Comparison of ENCODE assay signal across 21 cellular contexts in genomic region chr12:21852251-21852650, GRCh38.
DNase-seq lines count a peak whose midpoint lies in the region; ATAC-seq, FAIRE-seq and TF ChIP-seq lines count a peak whose summit lies in the region.
"Had no signal": no experiment of that assay in that cellular context is flagged by ENCODE, and none has a peak within 500 bp of the region (broad histone marks: within the 10 kb centered on the region; RNA-seq: fewer than 3 reads in every experiment).

No MANE protein-coding gene starts in this region.

- TF ChIP-seq CTCF in fibroblast of villous mesenchyme (IDR thresholded peaks at IDR 0.05; ENCODE audit: insufficient read depth, low read depth, low read length) = no peak

- TF ChIP-seq POLR2A in H54 (IDR thresholded peaks at IDR 0.05; ENCODE audit: low read depth, low read length) = no peak

- no peaks in the 10 kb centered on the region for H3K4me1 Mint-ChIP-seq in stimulated activated naive CD8-positive, alpha-beta T cell treated with anti-CD3 and anti-CD28 coated beads, Interleukin-15, amount 100 ng/mL, for 72 hours
- no peaks in the 10 kb centered on the region for H3K4me1 Mint-ChIP-seq in stimulated activated memory B cell treated with anti-CD40 and anti-IgM and Interleukin-4, amounts not matched to agents 10 μg/mL and 1 μg/mL and 100 μg/mL, for 72 hours
- H3K4me1 Mint-ChIP-seq: activated CD8-positive, alpha-beta memory T cell treated with anti-CD3 and anti-CD28 coated beads, Interleukin-2, amount 10 ng/mL, durations not matched to agents 7 days and 5 days had no signal

- H3K27me3 Mint-ChIP-seq in stimulated activated naive CD8-positive, alpha-beta T cell treated with anti-CD3 and anti-CD28 coated beads, Interleukin-15, amount 100 ng/mL, for 72 hours = peaks cover 18% of the 10 kb centered on the region
- H3K27me3 Mint-ChIP-seq in stimulated activated memory B cell treated with anti-CD40 and anti-IgM and Interleukin-4, amounts not matched to agents 10 μg/mL and 1 μg/mL and 100 μg/mL, for 72 hours = no peaks in the 10 kb centered on the region

- no peaks in the 10 kb centered on the region for H3K9me3 Mint-ChIP-seq in stimulated activated naive CD8-positive, alpha-beta T cell treated with anti-CD3 and anti-CD28 coated beads, Interleukin-15, amount 100 ng/mL, for 72 hours
- H3K9me3 Mint-ChIP-seq in stimulated activated memory B cell treated with anti-CD40 and anti-IgM and Interleukin-4, amounts not matched to agents 10 μg/mL and 1 μg/mL and 100 μg/mL, for 72 hours = no peaks in the 10 kb centered on the region

- H3K4me3 ChIP-seq in fibroblast of villous mesenchyme (ENCODE audit: low read depth, low read length) = no peak overlapping the region
- H3K4me3 ChIP-seq: ascending aorta, GM12878, left lung, pancreas, transverse colon had no signal

- peak; percentile 43 for DNase-seq in A172 (ENCODE audit: low spot score)
- DNase-seq in H54 (ENCODE audit: insufficient read length, low spot score) = peak; percentile 1
- DNase-seq in amniotic stem cell (lab: John Stamatoyannopoulos, UW) = peak; percentile 50
- peak; percentile 31 for DNase-seq in fibroblast of villous mesenchyme (ENCODE audit: low read depth)
- no peak for DNase-seq in stimulated activated naive CD8-positive, alpha-beta T cell treated with anti-CD3 and anti-CD28 coated beads, Interleukin-15, amount 100 ng/mL, for 72 hours
- no peak for DNase-seq in activated gamma-delta T cell (lab: John Stamatoyannopoulos, UW)
- no peak for DNase-seq in stimulated activated CD4-positive, alpha-beta T cell treated with anti-CD3 and anti-CD28 coated beads, Interleukin-15, amount 100 ng/mL, for 24 hours
- DNase-seq: activated CD8-positive, alpha-beta memory T cell treated with anti-CD3 and anti-CD28 coated beads, Interleukin-2, amount 10 ng/mL, durations not matched to agents 7 days and 5 days; activated effector memory CD4-positive, alpha-beta T cell treated with Interleukin-2 at 50 U/mL for 16 hours; dermis blood vessel endothelial cell; erythroblast; left lung; NCI-H1436; NK-92 treated with Interleukin-12 subunit alpha and Interleukin-12 subunit beta, amount 100 ng/mL, for 24 hours; pancreas; SHP77 treated with DMSO at 0.1 percent for 48 hours; transverse colon had no signal

- H3K36me3 Mint-ChIP-seq in stimulated activated memory B cell treated with anti-CD40 and anti-IgM and Interleukin-4, amounts not matched to agents 10 μg/mL and 1 μg/mL and 100 μg/mL, for 72 hours = no peaks in the 10 kb centered on the region
- H3K36me3 Mint-ChIP-seq: activated CD8-positive, alpha-beta memory T cell treated with anti-CD3 and anti-CD28 coated beads, Interleukin-2, amount 10 ng/mL, durations not matched to agents 7 days and 5 days had no signal

- no peak overlapping the region for H3K27ac Mint-ChIP-seq in stimulated activated naive CD8-positive, alpha-beta T cell treated with anti-CD3 and anti-CD28 coated beads, Interleukin-15, amount 100 ng/mL, for 72 hours
- no peak overlapping the region for H3K27ac Mint-ChIP-seq in stimulated activated memory B cell treated with anti-CD40 and anti-IgM and Interleukin-4, amounts not matched to agents 10 μg/mL and 1 μg/mL and 100 μg/mL, for 72 hours
- H3K27ac Mint-ChIP-seq: activated CD8-positive, alpha-beta memory T cell treated with anti-CD3 and anti-CD28 coated beads, Interleukin-2, amount 10 ng/mL, durations not matched to agents 7 days and 5 days had no signal

- ATAC-seq in stimulated activated naive CD8-positive, alpha-beta T cell treated with anti-CD3 and anti-CD28 coated beads, Interleukin-15, amount 100 ng/mL, for 72 hours = no peak
- ATAC-seq in stimulated activated memory B cell treated with anti-CD40 and anti-IgM and Interleukin-4, amounts not matched to agents 10 μg/mL and 1 μg/mL and 100 μg/mL, for 72 hours = no peak
- ATAC-seq: activated CD4-positive, CD25-positive, alpha-beta regulatory T cell treated with anti-CD3 and anti-CD28 coated beads, Interleukin-2, amount 50 U/mL, for 24 hours; activated CD8-positive, alpha-beta memory T cell treated with anti-CD3 and anti-CD28 coated beads, Interleukin-2, amount 10 ng/mL, durations not matched to agents 7 days and 5 days; GM12878; left lung; pancreas had no signal

- no peak overlapping the region for H3K4me3 Mint-ChIP-seq in stimulated activated naive CD8-positive, alpha-beta T cell treated with anti-CD3 and anti-CD28 coated beads, Interleukin-15, amount 100 ng/mL, for 72 hours
- H3K4me3 Mint-ChIP-seq in stimulated activated memory B cell treated with anti-CD40 and anti-IgM and Interleukin-4, amounts not matched to agents 10 μg/mL and 1 μg/mL and 100 μg/mL, for 72 hours = no peak overlapping the region
- H3K4me3 Mint-ChIP-seq: activated CD8-positive, alpha-beta memory T cell treated with anti-CD3 and anti-CD28 coated beads, Interleukin-2, amount 10 ng/mL, durations not matched to agents 7 days and 5 days had no signal

- FAIRE-seq in H54 (lab: Jason Lieb, UNC) = no peak
- FAIRE-seq: GM12878, pancreas had no signal

Comparison
In these comparisons a context has a peak if more than half of its experiments do, and no peak if none do; other contexts are left out.
1. DNase-seq: peak in A172 (single experiment), H54 (single experiment), amniotic stem cell (single experiment) and fibroblast of villous mesenchyme (single experiment); none in stimulated activated naive CD8-positive, alpha-beta T cell treated with anti-CD3 and anti-CD28 coated beads, Interleukin-15, amount 100 ng/mL, for 72 hours (0 of 2), activated gamma-delta T cell (single experiment) and stimulated activated CD4-positive, alpha-beta T cell treated with anti-CD3 and anti-CD28 coated beads, Interleukin-15, amount 100 ng/mL, for 24 hours (single experiment).